Comparison of ENCODE assay signal across 8 cellular contexts in genomic region chr12:53757095-53757770, GRCh38. TPM values are rescaled to one million over a fixed set of nuclear protein-coding genes. Genes with fewer than 3 reads are reported as not detected.
DNase-seq lines count a peak whose midpoint lies in the region; ATAC-seq, FAIRE-seq and TF ChIP-seq lines count a peak whose summit lies in the region.

No MANE protein-coding gene starts in this region.

- peak; percentile 20 for DNase-seq in DMS53 treated with DMSO at 0.1 percent for 48 hours (lab: John Stamatoyannopoulos, UW; ENCODE audit: unreplicated experiment)
- peak; percentile 92 for DNase-seq in HuH-7.5 (ENCODE audit: low spot score)
- no peak for DNase-seq in RWPE2 (ENCODE audit: low spot score)
- DNase-seq in activated naive CD4-positive, alpha-beta T cell treated with anti-CD3 and anti-CD28 coated beads for 36 hours, result peak; percentile 92
- peak; percentile 88 for DNase-seq in Right ventricle myocardium superior
- DNase-seq in pons (ENCODE audit: low spot score), result peak; percentile 67
- peak; percentile 68 for DNase-seq in urothelium cell line (ENCODE audit: low spot score)

- peaks cover 28% of the 10 kb centered on the region for H3K27me3 Mint-ChIP-seq in activated naive CD4-positive, alpha-beta T cell treated with anti-CD3 and anti-CD28 coated beads for 36 hours (ENCODE audit: low read depth)

- peak overlapping the region; percentile 44 for H3K4me3 Mint-ChIP-seq in activated naive CD4-positive, alpha-beta T cell treated with anti-CD3 and anti-CD28 coated beads for 36 hours

- H3K27ac Mint-ChIP-seq in activated naive CD4-positive, alpha-beta T cell treated with anti-CD3 and anti-CD28 coated beads for 36 hours, result no peak overlapping the region

- peak; percentile 51 for TF ChIP-seq CTCF in RWPE2 (IDR thresholded peaks at IDR 0.05; ENCODE audit: poor library complexity, severe bottlenecking)

- H3K27me3 ChIP-seq in RWPE2 (ENCODE audit: insufficient read depth, poor library complexity, severe bottlenecking), result peaks cover 11% of the 10 kb centered on the region

- H3K9me3 Mint-ChIP-seq in activated naive CD4-positive, alpha-beta T cell treated with anti-CD3 and anti-CD28 coated beads for 36 hours, result no peaks in the 10 kb centered on the region

- H3K4me1 Mint-ChIP-seq in activated naive CD4-positive, alpha-beta T cell treated with anti-CD3 and anti-CD28 coated beads for 36 hours (ENCODE audit: low read depth), result peaks cover 7% of the 10 kb centered on the region

- ATAC-seq in GM21526 (IDR thresholded peaks at IDR 0.05; ENCODE audit: low FRiP score, unreplicated experiment) (peak; percentile 68), RWPE2 (ENCODE audit: low read depth) (no peak; the same call in 2 of the 3 replicates), Right ventricle myocardium superior (ENCODE audit: poor library complexity) (peak; percentile 45)

- no peaks in the 10 kb centered on the region for H3K4me1 ChIP-seq in RWPE2 (ENCODE audit: insufficient read depth, poor library complexity, severe bottlenecking)

- H3K4me3 ChIP-seq in RWPE2 (ENCODE audit: severe bottlenecking), result no peak overlapping the region

- H3K27ac ChIP-seq in RWPE2 (ENCODE audit: poor library complexity, severe bottlenecking), result no peak overlapping the region

- FAIRE-seq in urothelium cell line (lab: Jason Lieb, UNC), result no peak

- no peaks in the 10 kb centered on the region for H3K36me3 ChIP-seq in RWPE2 (ENCODE audit: low read depth)

- H3K36me3 Mint-ChIP-seq in activated naive CD4-positive, alpha-beta T cell treated with anti-CD3 and anti-CD28 coated beads for 36 hours (ENCODE audit: low read depth), result no peaks in the 10 kb centered on the region

- intact Hi-C loops in activated naive CD4-positive, alpha-beta T cell treated with anti-CD3 and anti-CD28 coated beads for 36 hours (cut with micrococcal nuclease), result loop anchor here (1.0 kb wide), 1 partner anchor 11 kb away; no protein-coding TSS in a partner anchor
- intact Hi-C loops in Right ventricle myocardium superior (cut with DNase I), result no loop called here

- no peaks in the 10 kb centered on the region for H3K9me3 ChIP-seq in RWPE2 (ENCODE audit: severe bottlenecking)

- CTCF ChIA-PET in activated naive CD4-positive, alpha-beta T cell treated with anti-CD3 and anti-CD28 coated beads for 36 hours (lab: Charles Lee), result interaction anchor here (0.5 to 4.5 kb wide), 24 partner anchors 8 to 1290 kb away, joined by 3 to 98 read pairs (median 4); partner anchors contain the start of gene ATP5MC2

RNA-seq across cellular contexts. Expression of gene CISTR, which starts 5.5 kb away (rescaled TPM):
- not detected for total RNA-seq in activated naive CD4-positive, alpha-beta T cell treated with anti-CD3 and anti-CD28 coated beads for 36 hours
- 0.83 TPM for total RNA-seq in Right ventricle myocardium superior

RNA-seq across cellular contexts. Expression of gene CALCOCO1, which starts 30.0 kb away (rescaled TPM):
- total RNA-seq in activated naive CD4-positive, alpha-beta T cell treated with anti-CD3 and anti-CD28 coated beads for 36 hours, result 1 to 10 TPM; 8.1 to 8.3 TPM
- total RNA-seq in Right ventricle myocardium superior, result 179 TPM

Comparison
In these comparisons a context has a peak if more than half of its experiments do, and no peak if none do; other contexts are left out.
1. RNA of gene CALCOCO1, which starts 30.0 kb away (total RNA-seq): 179 TPM in Right ventricle myocardium superior (single experiment); 8.1 to 8.3 TPM in activated naive CD4-positive, alpha-beta T cell treated with anti-CD3 and anti-CD28 coated beads for 36 hours; every median in the first group is over 10 times any median in the second.